ENCODE assay signal across 13 cellular contexts in the genomic region with DNA sequence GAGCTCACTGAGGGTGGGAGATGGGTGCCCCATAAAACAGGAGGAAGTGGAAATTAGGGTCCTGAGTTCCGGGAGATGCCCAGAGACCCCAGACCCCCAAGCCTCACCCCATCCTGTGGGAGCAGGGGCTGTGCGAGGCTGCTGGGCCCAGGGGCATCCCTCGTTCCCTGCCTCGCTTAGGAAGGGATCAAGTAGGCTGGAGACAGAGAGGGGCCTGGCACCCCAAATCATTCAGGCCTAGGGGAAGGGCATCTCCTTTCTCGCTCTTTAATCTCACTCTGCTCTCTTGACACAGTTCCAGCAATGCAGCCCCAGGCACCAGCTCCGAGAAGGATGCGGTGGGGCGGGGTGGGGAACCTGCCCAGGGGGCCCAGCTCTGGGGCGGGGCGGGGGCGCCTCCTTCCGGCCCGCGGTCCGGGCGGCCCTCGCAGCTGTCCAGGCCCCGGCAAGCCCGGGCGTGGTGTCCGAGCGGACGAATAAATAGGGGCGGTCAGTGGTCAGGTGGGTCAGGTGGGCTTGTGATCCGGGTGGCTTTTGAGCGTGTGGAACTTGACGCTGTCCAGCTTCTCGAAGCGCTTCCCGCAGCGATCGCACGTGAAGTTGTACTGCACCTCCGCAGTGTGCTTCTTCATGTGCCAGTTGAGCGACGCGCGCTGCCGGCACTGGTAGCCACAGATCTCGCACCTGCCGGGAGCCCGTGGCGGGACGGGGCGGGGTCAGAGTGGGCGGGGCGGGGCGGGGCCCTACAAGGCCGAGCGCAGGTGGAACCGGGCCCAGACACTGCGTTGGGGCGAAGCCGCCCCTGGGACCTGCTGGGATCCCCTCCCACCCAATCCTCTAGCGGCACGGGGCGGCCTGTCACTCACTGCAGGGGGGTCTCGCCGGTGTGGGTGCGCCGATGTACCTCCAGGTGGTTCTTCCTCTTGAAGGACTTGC. TPM values are rescaled to one million over a fixed set of nuclear protein-coding genes. Genes with fewer than 3 reads are reported as not detected.
A peak's percentile ranks its signal among the peaks of the same experiment; 100 is the strongest.
DNase-seq lines count a peak whose midpoint lies in the region; ATAC-seq and TF ChIP-seq lines count a peak whose summit lies in the region.
"Had no signal": no experiment of that assay in that cellular context is flagged by ENCODE, and none has a peak within 500 bp of the region (broad histone marks: within the 10 kb centered on the region; RNA-seq: fewer than 3 reads in every experiment).

No MANE protein-coding gene starts in this region.

- no peaks in the 10 kb centered on the region for H3K79me2 ChIP-seq in OCI-LY1 (ENCODE audit: insufficient read depth, low read length)

- no peak for ATAC-seq in stimulated activated memory B cell treated with anti-CD40 and anti-IgM and Interleukin-4, amounts not matched to agents 10 μg/mL and 1 μg/mL and 100 μg/mL, for 72 hours
- ATAC-seq in HG02642 (IDR thresholded peaks at IDR 0.05; ENCODE audit: poor library complexity, unreplicated experiment): no peak
- ATAC-seq in gastroesophageal sphincter: no peak

- H3K9me3 ChIP-seq in OCI-LY1 (ENCODE audit: low read length): no peaks in the 10 kb centered on the region
- H3K9me3 ChIP-seq in gastroesophageal sphincter: peaks cover 0 to 5% (median 0%) of the 10 kb centered on the region in 3 donors
- H3K9me3 ChIP-seq: heart left ventricle, spleen had no signal

- no peak overlapping the region for H3K27ac ChIP-seq in OCI-LY1 (ENCODE audit: low read depth, low read length, poor library complexity, severe bottlenecking)
- no peak overlapping the region for H3K27ac ChIP-seq in coronary artery
- H3K27ac ChIP-seq in gastroesophageal sphincter: no peak overlapping the region
- H3K27ac ChIP-seq: heart left ventricle, SK-N-MC had no signal

- H3F3A ChIP-seq in OCI-LY1 (ENCODE audit: insufficient read depth, low read length): no peaks in the 10 kb centered on the region

- H3K36me3 ChIP-seq in OCI-LY1 (ENCODE audit: insufficient read depth, low read length) (no peaks in the 10 kb centered on the region), gastroesophageal sphincter (peaks cover 0 to 52% of the 10 kb centered on the region in 2 donors)

- H3K4me3 ChIP-seq in OCI-LY1 (ENCODE audit: low read depth, low read length, poor library complexity, severe bottlenecking) (peak overlapping the region; percentile 56), coronary artery (peak overlapping the region; percentile 67), gastroesophageal sphincter (no peak overlapping the region)

- H3K9me3 Mint-ChIP-seq in activated T-cell treated with anti-CD3 and anti-CD28 coated beads, Interleukin-2, amount 50 U/mL, for 24 hours: no peaks in the 10 kb centered on the region
- no peaks in the 10 kb centered on the region for H3K9me3 Mint-ChIP-seq in stimulated activated memory B cell treated with anti-CD40 and anti-IgM and Interleukin-4, amounts not matched to agents 10 μg/mL and 1 μg/mL and 100 μg/mL, for 72 hours

- peaks cover 32% of the 10 kb centered on the region for H3K27me3 Mint-ChIP-seq in activated T-cell treated with anti-CD3 and anti-CD28 coated beads, Interleukin-2, amount 50 U/mL, for 24 hours
- H3K27me3 Mint-ChIP-seq in stimulated activated memory B cell treated with anti-CD40 and anti-IgM and Interleukin-4, amounts not matched to agents 10 μg/mL and 1 μg/mL and 100 μg/mL, for 72 hours: peaks cover 34% of the 10 kb centered on the region

- TF ChIP-seq POLR2A in gastroesophageal sphincter (IDR thresholded peaks at IDR 0.05): no peak

- peak overlapping the region; percentile 72 for H3K27ac Mint-ChIP-seq in activated T-cell treated with anti-CD3 and anti-CD28 coated beads, Interleukin-2, amount 50 U/mL, for 24 hours
- H3K27ac Mint-ChIP-seq in stimulated activated memory B cell treated with anti-CD40 and anti-IgM and Interleukin-4, amounts not matched to agents 10 μg/mL and 1 μg/mL and 100 μg/mL, for 72 hours: peak overlapping the region; percentile 88

- peak overlapping the region; percentile 45 for H3K4me3 Mint-ChIP-seq in activated T-cell treated with anti-CD3 and anti-CD28 coated beads, Interleukin-2, amount 50 U/mL, for 24 hours
- peak overlapping the region; percentile 81 for H3K4me3 Mint-ChIP-seq in stimulated activated memory B cell treated with anti-CD40 and anti-IgM and Interleukin-4, amounts not matched to agents 10 μg/mL and 1 μg/mL and 100 μg/mL, for 72 hours

- H3K4me1 Mint-ChIP-seq in activated T-cell treated with anti-CD3 and anti-CD28 coated beads, Interleukin-2, amount 50 U/mL, for 24 hours (ENCODE audit: low read depth): peaks cover 22% of the 10 kb centered on the region
- peaks cover 32% of the 10 kb centered on the region for H3K4me1 Mint-ChIP-seq in stimulated activated memory B cell treated with anti-CD40 and anti-IgM and Interleukin-4, amounts not matched to agents 10 μg/mL and 1 μg/mL and 100 μg/mL, for 72 hours

- peaks cover 15% of the 10 kb centered on the region for H3K36me3 Mint-ChIP-seq in activated T-cell treated with anti-CD3 and anti-CD28 coated beads, Interleukin-2, amount 50 U/mL, for 24 hours (ENCODE audit: low read depth)
- peaks cover 25% of the 10 kb centered on the region for H3K36me3 Mint-ChIP-seq in stimulated activated memory B cell treated with anti-CD40 and anti-IgM and Interleukin-4, amounts not matched to agents 10 μg/mL and 1 μg/mL and 100 μg/mL, for 72 hours

- no peaks in the 10 kb centered on the region for H3K9me2 ChIP-seq in OCI-LY1 (ENCODE audit: low read depth, low read length)

- H3K27me3 ChIP-seq in OCI-LY1 (ENCODE audit: insufficient read depth, low read length) (no peaks in the 10 kb centered on the region), gastroesophageal sphincter (peaks cover 86% of the 10 kb centered on the region)

- no peak for TF ChIP-seq CTCF in OCI-LY1 (IDR thresholded peaks at IDR 0.05; ENCODE audit: low read length)
- TF ChIP-seq CTCF in coronary artery (IDR thresholded peaks at IDR 0.05): no peak
- no peak for TF ChIP-seq CTCF in gastroesophageal sphincter (IDR thresholded peaks at IDR 0.05)

- 86 to 95% methylated on average over 1 to 5 of the region's 61 CpGs for WGBS in gastroesophageal sphincter (ENCODE audit: low coverage in 1 of 2), 2 donors

- TF ChIP-seq EP300 in gastroesophageal sphincter (IDR thresholded peaks at IDR 0.05): no peak

- H3K4me1 ChIP-seq in OCI-LY1 (ENCODE audit: insufficient read depth, low read length, severe bottlenecking) (peaks cover 19% of the 10 kb centered on the region), gastroesophageal sphincter (peaks cover 3 to 42% (median 24%) of the 10 kb centered on the region in 3 donors)

- no peak for DNase-seq in activated T-cell treated with anti-CD3 and anti-CD28 coated beads, Interleukin-2, amount 50 U/mL, for 24 hours
- DNase-seq in activated T-cell treated with anti-CD3 and anti-CD28 coated beads, Interleukin-2, amount 50 U/mL, for 1 hour: no peak
- DNase-seq in coronary artery (ENCODE audit: low spot score): no peak
- DNase-seq in GF-D8 (lab: John Stamatoyannopoulos, UW): no peak
- DNase-seq: DND-41 had no signal

- peak overlapping the region; percentile 65 for H3K4me2 ChIP-seq in OCI-LY1 (ENCODE audit: low read length)

- H2AFZ ChIP-seq in OCI-LY1 (ENCODE audit: low read length): no peak overlapping the region

- H3K9ac ChIP-seq in OCI-LY1 (ENCODE audit: low read length): peak overlapping the region; percentile 17; the same call in 1 of the 2 replicates

- H4K20me1 ChIP-seq in OCI-LY1 (ENCODE audit: insufficient read depth, low read length): no peaks in the 10 kb centered on the region

RNA-seq across cellular contexts. Expression of gene ELAVL3, which starts 2.6 kb away (rescaled TPM):
- total RNA-seq in gastroesophageal sphincter: 1 to 10 TPM in 1 of 4 donors, under 1 TPM in 2, not detected in 1; 0.04 to 3.3 (median 0.27) TPM
- total RNA-seq: aorta, spleen had no signal

RNA-seq across cellular contexts. Expression of gene ZNF653, which starts 22.2 kb away (rescaled TPM):
- 10 to 100 TPM in 2 of 4 donors, 1 to 10 TPM in 2; 5.1 to 20.4 (median 10.6) TPM for total RNA-seq in gastroesophageal sphincter

RNA-seq across cellular contexts. Expression of gene ECSIT, which starts 45.5 kb away (rescaled TPM):
- total RNA-seq in gastroesophageal sphincter: 10 to 100 TPM; 50.1 to 88.3 (median 65.2) TPM

RNA-seq across cellular contexts. Expression of gene PRKCSH, which starts 48.0 kb away (rescaled TPM):
- 100 to 1,000 TPM in 1 of 4 donors, 10 to 100 TPM in 3; 72.8 to 112 (median 85.8) TPM for total RNA-seq in gastroesophageal sphincter

RNA-seq across cellular contexts. Expression of gene ODAD3, which starts 48.5 kb away (rescaled TPM):
- total RNA-seq in gastroesophageal sphincter: 1 to 10 TPM in 1 of 4 donors, under 1 TPM in 1, not detected in 2; 0.27 to 1.4 TPM

Comparison
In these comparisons a context has a peak if more than half of its experiments do, and no peak if none do; other contexts are left out.
1. H3K4me3 ChIP-seq: peak in OCI-LY1 (single experiment) and coronary artery (single experiment); none in gastroesophageal sphincter (0 of 2).